24 cellular contexts compared by ENCODE assay signal in the genomic region with DNA sequence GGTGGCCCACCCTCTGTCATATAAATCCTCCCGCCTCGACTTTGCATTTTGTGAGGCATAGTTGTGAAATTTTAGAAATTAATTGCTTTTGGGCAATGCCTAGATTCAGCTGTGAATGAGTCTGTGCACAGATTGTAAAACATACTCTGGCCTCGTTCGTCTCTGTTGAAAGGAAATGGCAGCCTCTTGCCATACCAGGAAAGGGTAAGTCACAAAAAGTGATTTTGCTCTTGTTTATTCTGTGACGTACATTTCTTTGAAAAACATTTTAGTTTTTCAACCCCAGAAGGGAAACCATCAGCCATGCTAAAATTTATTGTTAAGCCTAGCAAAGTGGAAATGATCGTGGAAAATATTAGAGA.
"Had no signal": no experiment of that assay in that cellular context is flagged by ENCODE, and none has a peak within 500 bp of the region (broad histone marks: within the 10 kb centered on the region; RNA-seq: fewer than 3 reads in every experiment).

No MANE protein-coding gene starts in this region.

- H3K36me3 ChIP-seq: tibial nerve had no signal

- H3K9me3 ChIP-seq: tibial nerve had no signal

- H3K4me3 Mint-ChIP-seq: dendritic cell treated with granulocyte-macrophage colony-stimulating factor and Interleukin-4, amounts not matched to agents 40 ng/mL and 50 ng/mL, for 4 days; nephron progenitor cell; T-helper 17 cell had no signal

- ATAC-seq: T-helper 17 cell had no signal

- H3K27ac ChIP-seq: tibial nerve, VCaP had no signal

- H3K27ac Mint-ChIP-seq: dendritic cell treated with granulocyte-macrophage colony-stimulating factor and Interleukin-4, amounts not matched to agents 40 ng/mL and 50 ng/mL, for 4 days; nephron progenitor cell; T-helper 17 cell had no signal

- H3K4me3 ChIP-seq: lung, tibial nerve had no signal

- H3K9me3 Mint-ChIP-seq: dendritic cell treated with granulocyte-macrophage colony-stimulating factor and Interleukin-4, amounts not matched to agents 40 ng/mL and 50 ng/mL, for 4 days; nephron progenitor cell had no signal

- DNase-seq: activated CD4-positive, alpha-beta T cell treated with anti-CD3 and anti-CD28 coated beads for 1 hour; activated CD8-positive, alpha-beta memory T cell treated with anti-CD3 and anti-CD28 coated beads for 24 hours; activated CD8-positive, alpha-beta memory T cell treated with anti-CD3 and anti-CD28 coated beads, Interleukin-2, amount 50 U/mL, for 48 hours; activated effector memory CD4-positive, alpha-beta T cell treated with Interleukin-2 at 50 U/mL for 16 hours; activated naive CD4-positive, alpha-beta T cell treated with anti-CD3 and anti-CD28 coated beads, Interleukin-2, amount 50 U/mL, for 16 hours; activated T-cell treated with anti-CD3 and anti-CD28 coated beads, Interleukin-2, amount 50 U/mL, for 48 hours; effector memory CD4-positive, alpha-beta T cell; foreskin melanocyte; glutamatergic neuron; hypothalamus; nephron progenitor cell; nucleus accumbens; stimulated activated CD4-positive, alpha-beta T cell treated with anti-CD3 and anti-CD28 coated beads, Interleukin-12 subunit alpha, Interleukin-12 subunit beta, amount 100 ng/mL, for 4 hours; stimulated activated CD4-positive, alpha-beta T cell treated with anti-CD3 and anti-CD28 coated beads, Interleukin-1b, Interleukin-23, amount 100 ng/mL, for 48 hours; stimulated activated CD8-positive, alpha-beta memory T cell treated with anti-CD3 and anti-CD28 coated beads, Interleukin-4, amount 100 ng/mL, for 48 hours; stimulated activated naive CD4-positive, alpha-beta T cell; T-helper 17 cell had no signal

- H3K27me3 ChIP-seq: tibial nerve had no signal

- FAIRE-seq: astrocyte, bronchial epithelial cell, keratinocyte had no signal
